17 cellular contexts compared by ENCODE assay signal in the genomic region with DNA sequence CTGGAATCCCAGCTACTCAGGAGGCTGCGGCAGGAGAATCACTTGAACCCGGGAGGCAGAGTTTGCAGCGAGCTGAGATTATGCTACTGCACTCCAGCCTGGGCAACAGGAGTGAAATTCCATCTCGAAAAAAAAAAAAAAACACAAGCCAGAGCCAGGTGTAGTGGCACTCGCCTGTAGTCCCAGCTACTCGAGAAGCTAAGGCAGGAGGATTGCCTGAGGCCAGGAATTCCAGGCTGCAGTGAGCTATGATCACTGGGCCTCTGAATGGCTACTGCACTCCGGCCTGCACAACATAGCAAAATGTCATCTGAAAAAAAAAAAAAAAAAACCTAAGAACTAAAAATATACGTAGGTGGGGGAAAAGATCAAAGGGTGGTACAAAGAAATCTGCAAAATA. TPM values are rescaled to one million over a fixed set of nuclear protein-coding genes. Genes with fewer than 3 reads are reported as not detected.
"Had no signal": no experiment of that assay in that cellular context is flagged by ENCODE, and none has a peak within 500 bp of the region (broad histone marks: within the 10 kb centered on the region; RNA-seq: fewer than 3 reads in every experiment).

No MANE protein-coding gene starts in this region.

- H3K27ac Mint-ChIP-seq: activated naive CD4-positive, alpha-beta T cell treated with anti-CD3 and anti-CD28 coated beads, Interleukin-2, amount 50 U/mL, for 72 hours; activated T-cell treated with anti-CD3 and anti-CD28 coated beads, Interleukin-2, amount 50 U/mL, for 24 hours had no signal

- DNase-seq: activated effector memory CD4-positive, alpha-beta T cell treated with anti-CD3 and anti-CD28 coated beads, Interleukin-2, amount 50 U/mL, for 16 hours; activated T-cell treated with anti-CD3 and anti-CD28 coated beads, Interleukin-2, amount 50 U/mL, for 24 hours; amniotic stem cell; dermis blood vessel endothelial cell; erythroblast; pancreas; retina had no signal

- H3K27ac ChIP-seq: pancreas, thyroid gland had no signal

- H3K27me3 ChIP-seq: pancreas, thyroid gland, vagina had no signal

- H3K4me3 Mint-ChIP-seq: activated T-cell treated with anti-CD3 and anti-CD28 coated beads, Interleukin-2, amount 50 U/mL, for 24 hours; brain; neural crest cell had no signal

- H3K9me3 Mint-ChIP-seq: neural crest cell had no signal

- H3K27me3 Mint-ChIP-seq: activated T-cell treated with anti-CD3 and anti-CD28 coated beads, Interleukin-2, amount 50 U/mL, for 24 hours had no signal

- H3K9me3 ChIP-seq: pancreas, thyroid gland, vagina had no signal

- H3K36me3 ChIP-seq: pancreas, thyroid gland, vagina had no signal

- H3K4me3 ChIP-seq: pancreas, smooth muscle cell, thyroid gland, vagina had no signal

RNA-seq across cellular contexts. Expression of gene CALR3, which starts 43.6 kb away (rescaled TPM):
- total RNA-seq: activated naive CD4-positive, alpha-beta T cell treated with anti-CD3 and anti-CD28 coated beads, Interleukin-2, amount 50 U/mL, for 72 hours; dermis blood vessel endothelial cell; glomerular endothelial cell; left lobe of liver; mesenteric fat pad; neural crest cell; pancreas; smooth muscle cell; T-helper 2 cell treated with Interferon-gamma antibody and Interleukin-4, amounts not matched to agents 100 ng/mL and 5 ng/mL, for 36 hours; vagina had no signal
- polyA plus RNA-seq: smooth muscle cell had no signal
